8 cellular contexts compared by ENCODE assay signal in genomic region chr13:114130708-114131580, GRCh38.
DNase-seq lines count a peak whose midpoint lies in the region; ATAC-seq lines count a peak whose summit lies in the region.

No MANE protein-coding gene starts in this region.

- H3K4me3 ChIP-seq in HUES6 (ENCODE audit: low read depth, low read length) (peak overlapping the region; percentile 74), rectal smooth muscle tissue (ENCODE audit: low read length) (peak overlapping the region; percentile 95)

- H3K9me3 ChIP-seq in HUES6 (ENCODE audit: control insufficient read depth, insufficient read depth, low read depth, low read length): no peaks in the 10 kb centered on the region

- ATAC-seq in HG02840 (IDR thresholded peaks at IDR 0.05; ENCODE audit: low FRiP score, unreplicated experiment): no peak

- H3K27me3 ChIP-seq in HUES6 (ENCODE audit: control insufficient read depth, insufficient read depth, low read length) (peaks cover 6% of the 10 kb centered on the region; the same call in 1 of the 2 replicates), rectal smooth muscle tissue (ENCODE audit: control insufficient read depth, insufficient read depth, low read length) (peaks cover 2% of the 10 kb centered on the region)

- H3K27ac ChIP-seq in HUES6 (ENCODE audit: low read depth, low read length) (no peak overlapping the region; the same call in 1 of the 2 replicates), rectal smooth muscle tissue (ENCODE audit: low read depth, low read length) (peak overlapping the region; percentile 72)

- peak; percentile 59 for DNase-seq in GF-D8 (lab: John Stamatoyannopoulos, UW)
- peak; percentile 52 for DNase-seq in SKM-1 treated with dmso at 0.1 percent for 144 hours (lab: John Stamatoyannopoulos, UW; ENCODE audit: unreplicated experiment)
- DNase-seq in astrocyte of the hippocampus (ENCODE audit: low read depth, low spot score): peak; percentile 89
- DNase-seq in hepatic stellate cell (ENCODE audit: low spot score): peak; percentile 98
- no peak for DNase-seq in NCI-H1694 (lab: John Stamatoyannopoulos, UW)

- H3K9ac ChIP-seq in HUES6 (ENCODE audit: low read length): peak overlapping the region; percentile 57
- peak overlapping the region; percentile 40 for H3K9ac ChIP-seq in rectal smooth muscle tissue (ENCODE audit: low read length)

- H3K36me3 ChIP-seq in HUES6 (ENCODE audit: control insufficient read depth, insufficient read depth, low read length): no peaks in the 10 kb centered on the region
- no peaks in the 10 kb centered on the region for H3K36me3 ChIP-seq in rectal smooth muscle tissue (ENCODE audit: control insufficient read depth, insufficient read depth, low read length)

- peaks cover 49% of the 10 kb centered on the region for H3K4me1 ChIP-seq in HUES6 (ENCODE audit: control insufficient read depth, insufficient read depth, low read length)
- peaks cover 19% of the 10 kb centered on the region for H3K4me1 ChIP-seq in rectal smooth muscle tissue (ENCODE audit: control insufficient read depth, insufficient read depth, low read length)
